In genomic region chr1:203475012-203475981, GRCh38 we compare ENCODE assay signal across 1 cellular context.
TF ChIP-seq lines count a peak whose summit lies in the region.

TSS of gene PRELP (plus strand) at chr1:203475806. CDS start at chr1:203483185, 7,379 bp downstream.

TF ChIP-seq in SK-N-SH treated with all-trans-retinoic acid at 6 μM for 48 hours, 23 proteins besides CTCF, POLR2A, EP300 and RAD21 (continued from another document):
- TF ChIP-seq CSRNP3 (CRISPR knock-in tag; IDR thresholded peaks at IDR 0.05) (no peak), ZNF565 (CRISPR knock-in tag; conservative IDR thresholded peaks at IDR 0.05; ENCODE audit: low read depth) (no peak), ZFP30 (CRISPR knock-in tag; IDR thresholded peaks at IDR 0.05) (no peak), SNAI2 (CRISPR knock-in tag; IDR thresholded peaks at IDR 0.05) (no peak), ZFP3 (CRISPR knock-in tag; IDR thresholded peaks at IDR 0.05) (no peak), OSR1 (CRISPR knock-in tag; IDR thresholded peaks at IDR 0.05) (no peak)
